In genomic region chr4:140575489-140575888, GRCh38 we compare ENCODE assay signal across 39 cellular contexts. TPM values are rescaled to one million over a fixed set of nuclear protein-coding genes. Genes with fewer than 3 reads are reported as not detected.
"Had no signal": no experiment of that assay in that cellular context is flagged by ENCODE, and none has a peak within 500 bp of the region (broad histone marks: within the 10 kb centered on the region; RNA-seq: fewer than 3 reads in every experiment).

No MANE protein-coding gene starts in this region.

- H3K27ac Mint-ChIP-seq: activated B cell treated with CpG ODN at 0.5 μM for 24 hours; activated CD4-positive, alpha-beta memory T cell treated with anti-CD3 and anti-CD28 coated beads for 36 hours; activated CD4-positive, alpha-beta T cell treated with anti-CD3 and anti-CD28 coated beads, Interleukin-2, amount 10 ng/mL, durations not matched to agents 24 days and 14 days; activated CD8-positive, alpha-beta T cell treated with anti-CD3 and anti-CD28 coated beads for 36 hours; activated naive CD4-positive, alpha-beta T cell treated with anti-CD3 and anti-CD28 coated beads for 36 hours; activated naive CD4-positive, alpha-beta T cell treated with anti-CD3 and anti-CD28 coated beads, Interleukin-2, amount 50 U/mL, for 72 hours; activated naive CD8-positive, alpha-beta T cell treated with anti-CD3 and anti-CD28 coated beads for 36 hours; activated T-cell treated with anti-CD3 and anti-CD28 coated beads, Interleukin-2, amount 50 U/mL, for 72 hours; activated T-helper 1 cell treated with anti-CD3 and anti-CD28 coated beads, Interleukin-12 subunit alpha, Interleukin-12 subunit beta, Interleukin-2, Interleukin-4 antibody, amounts not matched to agents 30 ng/mL and 10 ng/mL and 1 ng/mL, durations not matched to agents 14 hours and 24 hours and 36 hours; activated T-helper 17 cell treated with anti-CD3 and anti-CD28 coated beads, Interleukin-2, amount 50 U/mL, for 72 hours; brain; T-helper 1 cell treated with Interleukin-12 subunit alpha and Interleukin-12 subunit beta and Interleukin-4 antibody, amounts not matched to agents 30 μg/mL and 1 μg/mL, for 36 hours; T-helper 2 cell treated with Interferon-gamma antibody and Interleukin-4, amounts not matched to agents 5 μg/mL and 100 μg/mL, for 36 hours had no signal

- H3K4me1 Mint-ChIP-seq: activated B cell treated with CpG ODN at 0.5 μM for 24 hours; activated CD4-positive, alpha-beta T cell treated with anti-CD3 and anti-CD28 coated beads, Interleukin-2, amount 10 ng/mL, durations not matched to agents 24 days and 14 days; activated naive CD8-positive, alpha-beta T cell treated with anti-CD3 and anti-CD28 coated beads for 36 hours; activated T-helper 17 cell treated with anti-CD3 and anti-CD28 coated beads, Interleukin-2, amount 50 U/mL, for 72 hours; brain; central memory CD8-positive, alpha-beta T cell had no signal

- H3K4me3 Mint-ChIP-seq: activated B cell treated with CpG ODN at 0.5 μM for 24 hours; activated CD4-positive, alpha-beta memory T cell treated with anti-CD3 and anti-CD28 coated beads for 36 hours; activated CD4-positive, alpha-beta T cell treated with anti-CD3 and anti-CD28 coated beads, Interleukin-2, amount 10 ng/mL, durations not matched to agents 24 days and 14 days; activated CD8-positive, alpha-beta T cell treated with anti-CD3 and anti-CD28 coated beads for 36 hours; activated naive CD4-positive, alpha-beta T cell treated with anti-CD3 and anti-CD28 coated beads for 36 hours; activated naive CD8-positive, alpha-beta T cell treated with anti-CD3 and anti-CD28 coated beads for 36 hours; activated T-cell treated with anti-CD3 and anti-CD28 coated beads, Interleukin-2, amount 50 U/mL, for 4 hours; activated T-cell treated with anti-CD3 and anti-CD28 coated beads, Interleukin-2, amount 50 U/mL, for 72 hours; activated T-helper 1 cell treated with anti-CD3 and anti-CD28 coated beads, Interleukin-12 subunit alpha, Interleukin-12 subunit beta, Interleukin-2, Interleukin-4 antibody, amounts not matched to agents 30 ng/mL and 10 ng/mL and 1 ng/mL, durations not matched to agents 14 hours and 24 hours and 36 hours; activated T-helper 17 cell treated with anti-CD3 and anti-CD28 coated beads, Interleukin-2, amount 50 U/mL, for 72 hours; brain; central memory CD8-positive, alpha-beta T cell; T-helper 1 cell treated with Interleukin-12 subunit alpha and Interleukin-12 subunit beta and Interleukin-4 antibody, amounts not matched to agents 30 μg/mL and 1 μg/mL, for 36 hours; T-helper 2 cell treated with Interferon-gamma antibody and Interleukin-4, amounts not matched to agents 5 μg/mL and 100 μg/mL, for 36 hours had no signal

- H3K4me1 ChIP-seq: adrenal gland had no signal

- H3K27ac ChIP-seq: adrenal gland, cardiac muscle cell, VCaP had no signal

- H3K9me3 Mint-ChIP-seq: activated T-helper 17 cell treated with anti-CD3 and anti-CD28 coated beads, Interleukin-2, amount 50 U/mL, for 72 hours; central memory CD8-positive, alpha-beta T cell had no signal

- H3K36me3 Mint-ChIP-seq: activated CD4-positive, alpha-beta memory T cell treated with anti-CD3 and anti-CD28 coated beads for 36 hours had no signal

- H3K9me3 ChIP-seq: adrenal gland had no signal

- ATAC-seq: activated CD8-positive, alpha-beta T cell treated with anti-CD3 and anti-CD28 coated beads for 36 hours; activated naive CD4-positive, alpha-beta T cell treated with anti-CD3 and anti-CD28 coated beads, Interleukin-2, amount 50 U/mL, for 72 hours; activated T-cell treated with anti-CD3 and anti-CD28 coated beads, Interleukin-2, amount 50 U/mL, for 4 hours; activated T-cell treated with anti-CD3 and anti-CD28 coated beads, Interleukin-2, amount 50 U/mL, for 72 hours; activated T-helper 17 cell treated with anti-CD3 and anti-CD28 coated beads, Interleukin-2, amount 50 U/mL, for 72 hours had no signal

- FAIRE-seq: bronchial epithelial cell, TTC549 had no signal

- H3K36me3 ChIP-seq: adrenal gland, cardiac muscle cell had no signal

- DNase-seq: activated B cell treated with CpG ODN at 0.5 μM for 24 hours; activated CD4-positive, alpha-beta memory T cell treated with anti-CD3 and anti-CD28 coated beads for 36 hours; activated CD4-positive, alpha-beta T cell treated with anti-CD3 and anti-CD28 coated beads for 4 hours; activated CD4-positive, alpha-beta T cell treated with anti-CD3 and anti-CD28 coated beads, Interleukin-2, amount 10 ng/mL, durations not matched to agents 24 days and 14 days; activated CD4-positive, alpha-beta T cell treated with anti-CD3 and anti-CD28 coated beads, Interleukin-2, amount 50 U/mL, for 1 hour; activated CD4-positive, alpha-beta T cell treated with anti-CD3 and anti-CD28 coated beads, Interleukin-2, amount 50 U/mL, for 4 hours; activated CD4-positive, CD25-positive, alpha-beta regulatory T cell treated with anti-CD3 and anti-CD28 coated beads, Interleukin-2, amount 50 U/mL, for 72 hours; activated CD8-positive, alpha-beta memory T cell treated with anti-CD3 and anti-CD28 coated beads, Interleukin-2, amount 50 U/mL, for 4 hours; activated CD8-positive, alpha-beta T cell treated with anti-CD3 and anti-CD28 coated beads for 36 hours; activated effector memory CD4-positive, alpha-beta T cell treated with anti-CD3 and anti-CD28 coated beads, Interleukin-2, amount 50 U/mL, for 16 hours; activated gamma-delta T cell treated with Interleukin-2 at 50 U/mL for 16 hours; activated naive CD4-positive, alpha-beta T cell; activated naive CD4-positive, alpha-beta T cell treated with anti-CD3 and anti-CD28 coated beads for 36 hours; activated naive CD4-positive, alpha-beta T cell treated with anti-CD3 and anti-CD28 coated beads, Interleukin-2, amount 50 U/mL, for 16 hours; activated naive CD8-positive, alpha-beta T cell treated with anti-CD3 and anti-CD28 coated beads for 36 hours; activated T-cell treated with anti-CD3 and anti-CD28 coated beads for 4 hours; activated T-cell treated with anti-CD3 and anti-CD28 coated beads, Interleukin-2, amount 50 U/mL, for 1 hour; activated T-cell treated with anti-CD3 and anti-CD28 coated beads, Interleukin-2, amount 50 U/mL, for 4 hours; activated T-cell treated with anti-CD3 and anti-CD28 coated beads, Interleukin-2, amount 50 U/mL, for 72 hours; adrenal gland; amniotic stem cell; aorta; caudate nucleus; cerebellar nuclear complex; T-helper 1 cell; T-helper 2 cell; T-helper 9 cell had no signal

- H3K4me3 ChIP-seq: adrenal gland, cardiac muscle cell had no signal

RNA-seq across cellular contexts. Expression of gene UCP1, which starts 6.7 kb away (rescaled TPM):
- total RNA-seq: activated B cell treated with CpG ODN at 0.5 μM for 24 hours; activated CD4-positive, alpha-beta memory T cell treated with anti-CD3 and anti-CD28 coated beads for 36 hours; activated CD4-positive, alpha-beta T cell treated with anti-CD3 and anti-CD28 coated beads, Interleukin-2, amount 10 ng/mL, durations not matched to agents 24 days and 14 days; activated CD8-positive, alpha-beta memory T cell treated with anti-CD3 and anti-CD28 coated beads for 36 hours; activated CD8-positive, alpha-beta T cell treated with anti-CD3 and anti-CD28 coated beads for 36 hours; activated naive CD4-positive, alpha-beta T cell treated with anti-CD3 and anti-CD28 coated beads for 36 hours; activated naive CD4-positive, alpha-beta T cell treated with anti-CD3 and anti-CD28 coated beads, Interleukin-2, amount 50 U/mL, for 72 hours; activated naive CD8-positive, alpha-beta T cell treated with anti-CD3 and anti-CD28 coated beads for 36 hours; activated T-cell treated with anti-CD3 and anti-CD28 coated beads, Interleukin-2, amount 50 U/mL, for 4 hours; activated T-cell treated with anti-CD3 and anti-CD28 coated beads, Interleukin-2, amount 50 U/mL, for 72 hours; activated T-helper 1 cell treated with anti-CD3 and anti-CD28 coated beads, Interleukin-12 subunit alpha, Interleukin-12 subunit beta, Interleukin-2, Interleukin-4 antibody, amounts not matched to agents 30 ng/mL and 10 ng/mL and 1 ng/mL, durations not matched to agents 14 hours and 24 hours and 36 hours; activated T-helper 17 cell treated with anti-CD3 and anti-CD28 coated beads, Interleukin-2, amount 50 U/mL, for 72 hours; adrenal gland; aorta; cardiac muscle cell had no signal
- polyA plus RNA-seq: aorta had no signal
